9 cellular contexts compared by ENCODE assay signal in genomic region chr11:19345848-19346681, GRCh38.
DNase-seq lines count a peak whose midpoint lies in the region; ATAC-seq, FAIRE-seq and TF ChIP-seq lines count a peak whose summit lies in the region.
"Had no signal": no experiment of that assay in that cellular context is flagged by ENCODE, and none has a peak within 500 bp of the region (broad histone marks: within the 10 kb centered on the region; RNA-seq: fewer than 3 reads in every experiment).

No MANE protein-coding gene starts in this region.

- no peaks in the 10 kb centered on the region for H3K79me2 ChIP-seq in HepG2 (ENCODE audit: insufficient read depth, low read length)

- no peak for TF ChIP-seq EP300 in HepG2 (IDR thresholded peaks at IDR 0.05; ENCODE audit: low read depth in 2 of 2, low read length in 2 of 2)
- TF ChIP-seq EP300 in HepG2 (CRISPR knock-in tag; IDR thresholded peaks at IDR 0.05; ENCODE audit: borderline replicate concordance), result no peak
- TF ChIP-seq EP300 in upper lobe of left lung (IDR thresholded peaks at IDR 0.05), result no peak

- H3K27ac Mint-ChIP-seq in central memory CD8-positive, alpha-beta T cell (ENCODE audit: low read depth), result no peak overlapping the region
- H3K27ac Mint-ChIP-seq: activated naive CD4-positive, alpha-beta T cell treated with anti-CD3 and anti-CD28 coated beads, Interleukin-2, amount 50 U/mL, for 24 hours had no signal

- DNase-seq in HepG2 (ENCODE audit: low spot score), result no peak
- DNase-seq in HuH-7.5 (ENCODE audit: low spot score), result peak; percentile 75
- DNase-seq in central memory CD8-positive, alpha-beta T cell (ENCODE audit: low spot score in 2 of 2), result no peak
- peak in 1 of 2 donors; percentile 57 for DNase-seq in left lung
- peak in 1 of 2 donors; percentile 85 for DNase-seq in upper lobe of left lung
- no peak for DNase-seq in A172 (ENCODE audit: low spot score)

- CTCF ChIA-PET in HepG2 (lab: Yijun Ruan, JAX; ENCODE audit: low intra/inter-chr PET ratio, low total read pairs), result no interaction called here

- no peaks in the 10 kb centered on the region for H3K36me3 Mint-ChIP-seq in central memory CD8-positive, alpha-beta T cell (ENCODE audit: insufficient read depth)
- H3K36me3 Mint-ChIP-seq: activated naive CD4-positive, alpha-beta T cell treated with anti-CD3 and anti-CD28 coated beads, Interleukin-2, amount 50 U/mL, for 24 hours had no signal

- TF ChIP-seq RAD21 in liver (IDR thresholded peaks at IDR 0.05), result peak; percentile 40 to 47
- TF ChIP-seq RAD21 in HepG2 (CRISPR knock-in tag; IDR thresholded peaks at IDR 0.05), result no peak

- TF ChIP-seq CTCF in liver (IDR thresholded peaks at IDR 0.05; ENCODE audit: low read depth, low read length, missing input control) (no peak), HepG2 (CRISPR knock-in tag; IDR thresholded peaks at IDR 0.05) (no peak), left lung (IDR thresholded peaks at IDR 0.05) (no peak), upper lobe of left lung (IDR thresholded peaks at IDR 0.05) (no peak)

- H3K27me3 ChIP-seq in liver (ENCODE audit: control insufficient read depth in 4 of 4, insufficient read depth in 4 of 4, low read length in 3 of 4), result no peaks in the 10 kb centered on the region
- H3K27me3 ChIP-seq in HepG2 (ENCODE audit: control insufficient read depth in 1 of 2, insufficient read depth in 2 of 2, low read length in 2 of 2), result peaks cover 2 to 37% of the 10 kb centered on the region in 2 experiments; a peak in 3 of 5 replicates
- H3K27me3 ChIP-seq in left lung, result peaks cover 45 to 93% of the 10 kb centered on the region in 2 donors
- H3K27me3 ChIP-seq in upper lobe of left lung, result peaks cover 0 to 17% (median 9%) of the 10 kb centered on the region in 4 donors

- H3K36me3 ChIP-seq in liver (ENCODE audit: control insufficient read depth in 4 of 4, insufficient read depth in 3 of 4, low read depth in 1 of 4, low read length in 3 of 4) (no peaks in the 10 kb centered on the region), HepG2 (replicated peaks in 1 of 2; ENCODE audit: control insufficient read depth in 1 of 2, insufficient read depth in 2 of 2, low read length in 2 of 2) (no peaks in the 10 kb centered on the region), left lung (no peaks in the 10 kb centered on the region), upper lobe of left lung (no peaks in the 10 kb centered on the region)

- in situ Hi-C loops in HepG2 (cut with HindIII; ENCODE audit: extremely low pct_ligation_motif_present, low pct_unique_long_range_greater_than_20kb), result no loop called here

- H3K27me3 Mint-ChIP-seq in central memory CD8-positive, alpha-beta T cell, result peaks cover 87% of the 10 kb centered on the region

- no peak overlapping the region for H3K4me2 ChIP-seq in HepG2 (ENCODE audit: low read depth, low read length)

- no peaks in the 10 kb centered on the region for H3K9me3 Mint-ChIP-seq in central memory CD8-positive, alpha-beta T cell
- H3K9me3 Mint-ChIP-seq: activated naive CD4-positive, alpha-beta T cell treated with anti-CD3 and anti-CD28 coated beads, Interleukin-2, amount 50 U/mL, for 24 hours had no signal

- no TSS peak for BruUV-seq in HepG2 (replicated peaks; lab: Mats Ljungman, UMichigan)

- H3K4me3 Mint-ChIP-seq in central memory CD8-positive, alpha-beta T cell, result peak overlapping the region; percentile 65
- H3K4me3 Mint-ChIP-seq: activated naive CD4-positive, alpha-beta T cell treated with anti-CD3 and anti-CD28 coated beads, Interleukin-2, amount 50 U/mL, for 24 hours had no signal

- H3K9ac ChIP-seq in liver (ENCODE audit: low read depth in 1 of 2, low read length in 2 of 2) (no peak overlapping the region), HepG2 (ENCODE audit: insufficient read depth, low read depth, low read length) (no peak overlapping the region)

- no peak for FAIRE-seq in HepG2 (lab: Jason Lieb, UNC)

- no peak overlapping the region for H2AFZ ChIP-seq in HepG2 (ENCODE audit: low read length)

- ATAC-seq in HepG2 (no peak), left lung (peak; percentile 57), upper lobe of left lung (ENCODE audit: low FRiP score in 2 of 2) (peak in 1 of 2 donors; percentile 70), HG03520 (IDR thresholded peaks at IDR 0.05; ENCODE audit: unreplicated experiment) (no peak)
- ATAC-seq in central memory CD8-positive, alpha-beta T cell (replicated peaks; ENCODE audit: extremely low read depth, poor library complexity, severe bottlenecking), result peak; percentile 22

- WGBS in liver, result 3% methylated on average over 54 of the region's 54 CpGs
- WGBS in HepG2 (ENCODE audit: low lambda C conversion rate), result 53% methylated on average over 24 of the region's 54 CpGs
- WGBS in upper lobe of left lung, 2 donors, result 6 to 12% methylated on average over 21 to 53 of the region's 54 CpGs

- POLR2A ChIA-PET in HepG2 (lab: Yijun Ruan, JAX), result no interaction called here

- no peaks in the 10 kb centered on the region for H4K20me1 ChIP-seq in HepG2 (ENCODE audit: insufficient read depth, low read length)

- intact Hi-C loops in HepG2 (cut with micrococcal nuclease; ENCODE audit: unreplicated experiment) (no loop called here), left lung (cut with DNase I) (no loop called here)

- H3K4me3 ChIP-seq in liver (ENCODE audit: low read depth in 1 of 3, low read length in 3 of 3) (peak overlapping the region; percentile 20 to 56 (median 52)), HepG2 (replicated peaks in 1 of 3; ENCODE audit: insufficient read depth in 1 of 3, low read depth in 2 of 3, low read length in 3 of 3) (no peak overlapping the region), left lung (peak overlapping the region; percentile 11 to 28), upper lobe of left lung (peak overlapping the region; percentile 33 to 49 (median 42))

- no peaks in the 10 kb centered on the region for H3K9me3 ChIP-seq in liver (ENCODE audit: control insufficient read depth in 4 of 4, low read length in 3 of 4)
- no peaks in the 10 kb centered on the region for H3K9me3 ChIP-seq in HepG2 (ENCODE audit: low read length)
- H3K9me3 ChIP-seq in left lung, result no peaks in the 10 kb centered on the region
- no peaks in the 10 kb centered on the region for H3K9me3 ChIP-seq in upper lobe of left lung

- H3K27ac ChIP-seq in liver (ENCODE audit: low read depth in 1 of 2, low read length in 2 of 2) (peak overlapping the region in 1 of 2 donors; percentile 16), HepG2 (ENCODE audit: extremely low read length, insufficient read depth, low read length) (no peak overlapping the region), left lung (no peak overlapping the region), upper lobe of left lung (peak overlapping the region in 2 of 4 donors; percentile 15 to 50)

- TF ChIP-seq POLR2A in HepG2 (IDR thresholded peaks at IDR 0.05; ENCODE audit: insufficient read depth in 1 of 2, low read depth in 2 of 2, low read length in 2 of 2) (no peak), upper lobe of left lung (IDR thresholded peaks at IDR 0.05) (no peak)

- peaks cover 9% of the 10 kb centered on the region for H3K4me1 Mint-ChIP-seq in central memory CD8-positive, alpha-beta T cell
- H3K4me1 Mint-ChIP-seq: activated naive CD4-positive, alpha-beta T cell treated with anti-CD3 and anti-CD28 coated beads, Interleukin-2, amount 50 U/mL, for 24 hours had no signal

- H3K4me1 ChIP-seq in liver (ENCODE audit: control insufficient read depth in 4 of 4, insufficient read depth in 4 of 4, low read length in 3 of 4), result peaks cover 9 to 35% (median 30%) of the 10 kb centered on the region in 4 donors
- 0 out of 2 replicates have a peak, but pooled peaks cover 5% of the 10 kb centered on the region for H3K4me1 ChIP-seq in HepG2 (ENCODE audit: insufficient read depth, low read length)
- H3K4me1 ChIP-seq in left lung, result peaks cover 0 to 17% of the 10 kb centered on the region in 2 donors
- peaks cover 7 to 21% (median 20%) of the 10 kb centered on the region in 4 donors for H3K4me1 ChIP-seq in upper lobe of left lung

TF ChIP-seq in liver, 16 proteins besides CTCF, POLR2A, EP300 and RAD21 (continues in another document):
- TF ChIP-seq JUND (IDR thresholded peaks at IDR 0.05), result no peak
- TF ChIP-seq HNF4A (conservative IDR thresholded peaks at IDR 0.05), result no peak
- TF ChIP-seq RXRA (IDR thresholded peaks at IDR 0.05), result no peak
- no peak for TF ChIP-seq MAX (IDR thresholded peaks at IDR 0.05)
- no peak for TF ChIP-seq EGR1 (IDR thresholded peaks at IDR 0.05; ENCODE audit: low read depth in 2 of 2)

TF ChIP-seq in HepG2, 621 proteins besides CTCF, POLR2A, EP300 and RAD21:
- no peak for TF ChIP-seq PCBP1 (IDR thresholded peaks at IDR 0.05; ENCODE audit: borderline replicate concordance, low read depth, low read length)
- TF ChIP-seq NFIC (IDR thresholded peaks at IDR 0.05; ENCODE audit: low read length), result no peak
- TF ChIP-seq ZBTB7B (CRISPR knock-in tag; IDR thresholded peaks at IDR 0.05), result no peak
- TF ChIP-seq RBM22 (optimal IDR thresholded peaks at IDR 0.05; ENCODE audit: low read length), result no peak
- TF ChIP-seq ZSCAN25 (CRISPR knock-in tag; IDR thresholded peaks at IDR 0.05), result no peak

Comparison
In these comparisons a context has a peak if more than half of its experiments do, and no peak if none do; other contexts are left out.
1. H3K4me3 ChIP-seq: peak in liver (3 of 3), left lung (2 of 2) and upper lobe of left lung (4 of 4); none in HepG2 (0 of 3).
2. ATAC-seq: peak in central memory CD8-positive, alpha-beta T cell (single experiment) and left lung (single experiment); none in HepG2 (single experiment) and HG03520 (single experiment).